In genomic region chr7:13841284-13841683, GRCh38 we compare ENCODE assay signal across 1 cellular context.
TF ChIP-seq lines count a peak whose summit lies in the region.

No MANE protein-coding gene starts in this region.

TF ChIP-seq in H1, 55 proteins besides CTCF, POLR2A, EP300 and RAD21 (continued from another document):
- TF ChIP-seq ZNF274 (IDR thresholded peaks at IDR 0.05; ENCODE audit: borderline replicate concordance, extremely low read depth, low read length) (no peak), YY1 (IDR thresholded peaks at IDR 0.05; ENCODE audit: low read depth, low read length) (no peak), E2F6 (IDR thresholded peaks at IDR 0.05) (no peak), KDM1A (IDR thresholded peaks at IDR 0.05; ENCODE audit: borderline replicate concordance, low read length) (no peak), HDAC6 (IDR thresholded peaks at IDR 0.05; ENCODE audit: low read depth, low read length) (no peak)
